13 cellular contexts compared by ENCODE assay signal in the genomic region with DNA sequence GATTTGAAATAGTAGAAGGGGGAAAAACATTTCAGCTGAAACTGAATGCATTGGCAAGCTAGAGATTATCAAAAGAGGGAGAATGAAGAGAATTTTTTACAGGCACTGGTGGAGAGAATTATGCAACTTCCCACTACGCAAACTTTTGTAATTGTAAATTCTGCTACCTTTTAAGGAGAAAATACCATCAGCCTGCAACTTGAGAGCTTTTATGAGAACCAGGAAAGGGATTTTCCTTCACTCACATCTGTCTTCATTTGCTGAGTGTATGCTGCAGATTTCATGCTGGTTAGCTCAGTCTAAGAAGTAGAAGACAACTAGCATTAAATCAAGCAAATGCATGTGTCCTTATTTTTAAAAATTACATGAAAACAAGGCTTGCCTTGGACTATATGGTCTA. TPM values are rescaled to one million over a fixed set of nuclear protein-coding genes. Genes with fewer than 3 reads are reported as not detected.
DNase-seq lines count a peak whose midpoint lies in the region; ATAC-seq and TF ChIP-seq lines count a peak whose summit lies in the region.
"Had no signal": no experiment of that assay in that cellular context is flagged by ENCODE, and none has a peak within 500 bp of the region (broad histone marks: within the 10 kb centered on the region; RNA-seq: fewer than 3 reads in every experiment).

No MANE protein-coding gene starts in this region.

- POLR2A ChIA-PET in A673 (lab: Charles Lee; ENCODE audit: low non-redundant PET), result no interaction called here

- TF ChIP-seq CTCF in A673 (conservative IDR thresholded peaks at IDR 0.05; ENCODE audit: low read depth, low read length), result no peak
- no peak for TF ChIP-seq CTCF in fibroblast of mammary gland (conservative IDR thresholded peaks at IDR 0.05; ENCODE audit: control insufficient read depth, insufficient read depth, low read depth, low read length)
- no peak for TF ChIP-seq CTCF in omental fat pad (IDR thresholded peaks at IDR 0.05)

- H3K36me3 ChIP-seq in A673 (ENCODE audit: insufficient read depth, low read length, poor library complexity, severe bottlenecking), result no peaks in the 10 kb centered on the region
- H3K36me3 ChIP-seq: BE2C had no signal

- H3K27ac ChIP-seq in A673 (ENCODE audit: low read depth, low read length, poor library complexity, severe bottlenecking), result peak overlapping the region; percentile 83

- no peaks in the 10 kb centered on the region for H3K27me3 ChIP-seq in A673 (replicated peaks; ENCODE audit: insufficient read depth, low read depth, low read length, poor library complexity)
- H3K27me3 ChIP-seq: BE2C had no signal

- intact Hi-C loops in A673 (cut with micrococcal nuclease; ENCODE audit: unreplicated experiment), result no loop called here

- H3K4me1 ChIP-seq in A673 (ENCODE audit: insufficient read depth, low read length, poor library complexity, severe bottlenecking), result peaks cover 24% of the 10 kb centered on the region
- H3K4me1 ChIP-seq: BE2C had no signal

- no peaks in the 10 kb centered on the region for H3K9me3 ChIP-seq in A673 (ENCODE audit: low read depth, low read length, poor library complexity, severe bottlenecking)
- H3K9me3 ChIP-seq: BE2C had no signal

- BruUV-seq in A673 (replicated peaks; lab: Mats Ljungman, UMichigan), result no TSS peak

- DNase-seq in A673 (ENCODE audit: low spot score), result peak; percentile 57
- peak; percentile 27 for DNase-seq in NCI-H524 treated with DMSO at 0.1 percent for 48 hours (lab: John Stamatoyannopoulos, UW)
- peak; percentile 86 for DNase-seq in fibroblast of mammary gland (ENCODE audit: low read depth)
- no peak for DNase-seq in omental fat pad (ENCODE audit: low spot score)
- DNase-seq in Kasumi-1 (lab: John Stamatoyannopoulos, UW), result no peak
- DNase-seq in NCI-H2107 (lab: John Stamatoyannopoulos, UW), result no peak
- no peak for DNase-seq in NCI-H2029 (lab: John Stamatoyannopoulos, UW)
- no peak for DNase-seq in mesenteric fat pad (ENCODE audit: low spot score)
- DNase-seq: activated CD8-positive, alpha-beta memory T cell treated with anti-CD3 and anti-CD28 coated beads for 24 hours; BE2C; NCI-H2081 treated with DMSO at 0.1 percent for 48 hours; nucleus accumbens had no signal

- H3K4me3 ChIP-seq in A673 (ENCODE audit: low read depth, low read length, poor library complexity, severe bottlenecking) (no peak overlapping the region), fibroblast of mammary gland (ENCODE audit: control insufficient read depth, low read depth, low read length) (no peak overlapping the region)
- H3K4me3 ChIP-seq: GM12878 had no signal

- ATAC-seq in omental fat pad (ENCODE audit: low FRiP score), result peak; percentile 52
- ATAC-seq: GM12878 had no signal

- CTCF ChIA-PET in A673 (lab: Charles Lee), result no interaction called here

RNA-seq across cellular contexts. Expression of a gene that starts 43.7 kb away (rescaled TPM):
- 14.0 and 17.9 TPM in 2 replicates for total RNA-seq in A673 (2021)
- 100 to 1,000 TPM; 156 to 391 (median 347) TPM for total RNA-seq in omental fat pad
- total RNA-seq in mesenteric fat pad, result 480 TPM

Comparison
In these comparisons a context has a peak if more than half of its experiments do, and no peak if none do; other contexts are left out.
1. DNase-seq: peak in A673 (single experiment), NCI-H524 treated with DMSO at 0.1 percent for 48 hours (single experiment) and fibroblast of mammary gland (single experiment); none in omental fat pad (single experiment), Kasumi-1 (0 of 2), NCI-H2107 (single experiment), NCI-H2029 (single experiment) and mesenteric fat pad (single experiment).